In the genomic region with DNA sequence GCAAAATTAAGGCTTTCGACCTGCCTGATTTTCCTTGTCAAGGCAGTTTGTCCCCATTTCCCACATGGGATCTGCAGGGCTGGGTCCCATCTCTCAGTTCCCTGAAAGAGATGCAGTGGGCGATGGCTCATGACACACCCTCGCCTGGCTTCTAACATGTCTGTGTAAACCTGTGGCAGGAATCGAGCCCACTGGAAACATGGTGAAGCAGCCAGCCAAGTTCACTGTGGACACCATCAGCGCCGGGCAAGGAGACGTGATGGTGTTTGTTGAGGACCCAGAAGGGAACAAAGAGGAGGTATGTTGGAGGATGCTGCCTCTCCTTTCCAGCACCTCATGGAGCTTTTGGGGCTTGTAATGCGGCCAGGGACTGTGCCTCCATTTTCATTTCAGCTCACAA, we compare ENCODE assay signal across 14 cellular contexts.
DNase-seq lines count a peak whose midpoint lies in the region; ATAC-seq, FAIRE-seq and TF ChIP-seq lines count a peak whose summit lies in the region.
"Had no signal": no experiment of that assay in that cellular context is flagged by ENCODE, and none has a peak within 500 bp of the region (broad histone marks: within the 10 kb centered on the region; RNA-seq: fewer than 3 reads in every experiment).

No MANE protein-coding gene starts in this region.

- DNase-seq in HepG2 (ENCODE audit: low spot score) (no peak), right lobe of liver (no peak), endothelial cell of umbilical vein (ENCODE audit: low read depth, low spot score) (no peak), sigmoid colon (peak; percentile 35), NCI-H146 treated with DMSO at 0.1 percent for 48 hours (lab: John Stamatoyannopoulos, UW; ENCODE audit: unreplicated experiment) (no peak), H7 (no peak)
- DNase-seq: 8988T; CD4-positive, CD25-positive, alpha-beta regulatory T cell; DMS53; GF-D8 had no signal

- peaks cover 5% of the 10 kb centered on the region; the same call in 1 of the 2 replicates for H4K20me1 ChIP-seq in HepG2 (ENCODE audit: insufficient read depth, low read length)
- no peaks in the 10 kb centered on the region for H4K20me1 ChIP-seq in endothelial cell of umbilical vein (replicated peaks; ENCODE audit: control insufficient read depth, extremely low read depth, insufficient read depth, low read length)

- TF ChIP-seq EP300 in HepG2 (IDR thresholded peaks at IDR 0.05; ENCODE audit: low read depth in 2 of 2, low read length in 2 of 2) (no peak), HepG2 (CRISPR knock-in tag; IDR thresholded peaks at IDR 0.05; ENCODE audit: borderline replicate concordance) (no peak), sigmoid colon (IDR thresholded peaks at IDR 0.05) (no peak)

- dilution Hi-C loops in endothelial cell of umbilical vein (cut with MboI; ENCODE audit: extremely low pct_ligation_motif_present, low sequenced_read_pairs), result loop anchor here (10.0 kb wide), 1 partner anchor 60 kb away; no protein-coding TSS in a partner anchor

- no peak overlapping the region for H3K4me2 ChIP-seq in HepG2 (ENCODE audit: low read depth, low read length)
- H3K4me2 ChIP-seq in endothelial cell of umbilical vein (ENCODE audit: insufficient read depth, low read length), result no peak overlapping the region

- peaks cover 34 to 75% of the 10 kb centered on the region in 2 experiments for H3K36me3 ChIP-seq in HepG2 (replicated peaks in 1 of 2; ENCODE audit: control insufficient read depth in 1 of 2, insufficient read depth in 2 of 2, low read length in 2 of 2)
- peaks cover 0 to 34% (median 18%) of the 10 kb centered on the region in 4 donors for H3K36me3 ChIP-seq in right lobe of liver
- peaks cover 40 to 41% of the 10 kb centered on the region in 2 experiments for H3K36me3 ChIP-seq in endothelial cell of umbilical vein (ENCODE audit: control insufficient read depth in 2 of 2, extremely low read depth in 1 of 2, insufficient read depth in 2 of 2, low read length in 2 of 2)
- peaks cover 10 to 51% (median 33%) of the 10 kb centered on the region in 4 donors for H3K36me3 ChIP-seq in sigmoid colon
- peaks cover 24% of the 10 kb centered on the region for H3K36me3 ChIP-seq in H7 (replicated peaks; ENCODE audit: control insufficient read depth, insufficient read depth, low read length)

- FAIRE-seq in HepG2 (lab: Jason Lieb, UNC), result no peak
- FAIRE-seq in endothelial cell of umbilical vein (lab: Jason Lieb, UNC), result no peak

- in situ Hi-C loops in HepG2 (cut with HindIII; ENCODE audit: extremely low pct_ligation_motif_present, low pct_unique_long_range_greater_than_20kb), result no loop called here

- WGBS in HepG2 (ENCODE audit: low lambda C conversion rate), result 88% methylated on average over 8 of the region's 8 CpGs
- WGBS in right lobe of liver (ENCODE audit: insufficient coverage, low coverage, low lambda C conversion rate, missing lambda C conversion rate), result 98% methylated on average over 8 of the region's 8 CpGs
- WGBS in sigmoid colon, 2 donors, result 86 to 87% methylated on average over 8 of the region's 8 CpGs

- TF ChIP-seq POLR2A in HepG2 (IDR thresholded peaks at IDR 0.05; ENCODE audit: insufficient read depth in 1 of 2, low read depth in 2 of 2, low read length in 2 of 2) (no peak), right lobe of liver (IDR thresholded peaks at IDR 0.05) (no peak), endothelial cell of umbilical vein (IDR thresholded peaks at IDR 0.05; ENCODE audit: low read depth, low read length) (no peak), sigmoid colon (IDR thresholded peaks at IDR 0.05) (no peak)

- BruUV-seq in HepG2 (replicated peaks; lab: Mats Ljungman, UMichigan), result no TSS peak
- no TSS peak for BruUV-seq in endothelial cell of umbilical vein (replicated peaks; lab: Mats Ljungman, UMichigan)

- no peak for TF ChIP-seq CTCF in HepG2 (CRISPR knock-in tag; IDR thresholded peaks at IDR 0.05)
- no peak for TF ChIP-seq CTCF in right lobe of liver (IDR thresholded peaks at IDR 0.05)
- TF ChIP-seq CTCF in endothelial cell of umbilical vein (IDR thresholded peaks at IDR 0.05; ENCODE audit: extremely low read depth in 1 of 2, insufficient read depth in 1 of 2, low read depth in 1 of 2, low read length in 2 of 2), result no peak
- no peak for TF ChIP-seq CTCF in sigmoid colon (IDR thresholded peaks at IDR 0.05)

- H3K9ac ChIP-seq in HepG2 (ENCODE audit: insufficient read depth, low read depth, low read length), result no peak overlapping the region
- no peak overlapping the region for H3K9ac ChIP-seq in endothelial cell of umbilical vein (replicated peaks; ENCODE audit: extremely low read depth, insufficient read depth, low read length)
- H3K9ac ChIP-seq: BLaER1 treated with 17β-estradiol and CSF1 and Interleukin-3, amounts not matched to agents 10 nM and 100 nM; GM23248 had no signal

- POLR2A ChIA-PET in HepG2 (lab: Yijun Ruan, JAX) (interaction anchor here (1.2 kb wide), 1 partner anchor 35 kb away, joined by 3 read pairs; no protein-coding TSS in a partner anchor), endothelial cell of umbilical vein (lab: Charles Lee) (no interaction called here)

- H3K4me3 ChIP-seq in HepG2 (replicated peaks in 1 of 3; ENCODE audit: insufficient read depth in 1 of 3, low read depth in 2 of 3, low read length in 3 of 3), result no peak overlapping the region
- no peak overlapping the region for H3K4me3 ChIP-seq in right lobe of liver
- H3K4me3 ChIP-seq in endothelial cell of umbilical vein (replicated peaks in 1 of 3; ENCODE audit: insufficient read depth in 1 of 3, low read depth in 1 of 3, low read length in 3 of 3), result no peak overlapping the region
- H3K4me3 ChIP-seq in sigmoid colon, result no peak overlapping the region
- no peak overlapping the region for H3K4me3 ChIP-seq in H7 (ENCODE audit: insufficient read depth, low read depth, low read length)
- H3K4me3 ChIP-seq: BLaER1 treated with 17β-estradiol and CSF1 and Interleukin-3, amounts not matched to agents 10 nM and 100 nM; GM23248 had no signal

- no peak for TF ChIP-seq RAD21 in HepG2 (CRISPR knock-in tag; IDR thresholded peaks at IDR 0.05)

- no peak for ATAC-seq in HepG2
- ATAC-seq in right lobe of liver, result no peak
- no peak for ATAC-seq in GM18502 (IDR thresholded peaks at IDR 0.05; ENCODE audit: poor library complexity, unreplicated experiment)
- ATAC-seq in GM18907 (IDR thresholded peaks at IDR 0.05; ENCODE audit: unreplicated experiment), result no peak

- H3K9me3 ChIP-seq in HepG2 (ENCODE audit: low read length) (no peaks in the 10 kb centered on the region), right lobe of liver (no peaks in the 10 kb centered on the region), endothelial cell of umbilical vein (replicated peaks; ENCODE audit: control insufficient read depth, insufficient read depth, low read length) (no peaks in the 10 kb centered on the region), sigmoid colon (no peaks in the 10 kb centered on the region)

- intact Hi-C loops in HepG2 (cut with micrococcal nuclease; ENCODE audit: unreplicated experiment) (no loop called here), right lobe of liver (cut with DNase I) (no loop called here), endothelial cell of umbilical vein (cut with micrococcal nuclease) (no loop called here), sigmoid colon (cut with DNase I) (no loop called here)

- H3K27me3 ChIP-seq in HepG2 (ENCODE audit: control insufficient read depth in 1 of 2, insufficient read depth in 2 of 2, low read length in 2 of 2), result no peaks in the 10 kb centered on the region
- no peaks in the 10 kb centered on the region for H3K27me3 ChIP-seq in right lobe of liver
- H3K27me3 ChIP-seq in endothelial cell of umbilical vein (ENCODE audit: control insufficient read depth in 2 of 2, insufficient read depth in 2 of 2, low read length in 2 of 2), result no peaks in the 10 kb centered on the region
- no peaks in the 10 kb centered on the region for H3K27me3 ChIP-seq in sigmoid colon
- H3K27me3 ChIP-seq in H7 (ENCODE audit: control insufficient read depth, insufficient read depth, low read length), result no peaks in the 10 kb centered on the region
- H3K27me3 ChIP-seq: BLaER1 treated with 17β-estradiol and CSF1 and Interleukin-3, amounts not matched to agents 10 nM and 100 nM had no signal

- H3K4me1 ChIP-seq in HepG2 (ENCODE audit: insufficient read depth, low read length), result peaks cover 16% of the 10 kb centered on the region
- H3K4me1 ChIP-seq in right lobe of liver, result peaks cover 0 to 13% (median 0%) of the 10 kb centered on the region in 4 donors
- H3K4me1 ChIP-seq in endothelial cell of umbilical vein (ENCODE audit: control insufficient read depth, extremely low read depth, insufficient read depth, low read length), result peaks cover 10% of the 10 kb centered on the region
- H3K4me1 ChIP-seq in sigmoid colon, result peaks cover 0 to 13% (median 5%) of the 10 kb centered on the region in 4 donors

- CTCF ChIA-PET in HepG2 (lab: Yijun Ruan, JAX; ENCODE audit: low intra/inter-chr PET ratio, low total read pairs), result no interaction called here
- CTCF ChIA-PET in endothelial cell of umbilical vein (lab: Charles Lee), result interaction anchor here (2.2 kb wide), 1 partner anchor 87 kb away, joined by 7 read pairs; no protein-coding TSS in a partner anchor

- H3K9me1 ChIP-seq in endothelial cell of umbilical vein (replicated peaks; ENCODE audit: control insufficient read depth, extremely low read depth, insufficient read depth, low read length), result no peaks in the 10 kb centered on the region

- H3K79me2 ChIP-seq in HepG2 (ENCODE audit: insufficient read depth, low read length), result peaks cover 26% of the 10 kb centered on the region
- H3K79me2 ChIP-seq in endothelial cell of umbilical vein (ENCODE audit: control insufficient read depth, insufficient read depth, low read length), result peaks cover 87% of the 10 kb centered on the region

- H2AFZ ChIP-seq in HepG2 (ENCODE audit: low read length) (no peak overlapping the region), endothelial cell of umbilical vein (ENCODE audit: low read depth, low read length) (no peak overlapping the region)
- H2AFZ ChIP-seq: GM23248 had no signal

- H3K27ac ChIP-seq in HepG2 (ENCODE audit: extremely low read length, insufficient read depth, low read length) (no peak overlapping the region), right lobe of liver (no peak overlapping the region), endothelial cell of umbilical vein (ENCODE audit: insufficient read depth, low read depth, low read length) (peak overlapping the region; percentile 31), sigmoid colon (peak overlapping the region in 2 of 4 donors; percentile 11 to 12)
- H3K27ac ChIP-seq: GM23248 had no signal

TF ChIP-seq in HepG2, 621 proteins besides CTCF, POLR2A, EP300 and RAD21 (continues in another document):
- 0 out of 2 replicates have a peak, but pooled peaks have one; percentile 9 for TF ChIP-seq POLR2AphosphoS5 (IDR thresholded peaks at IDR 0.05; ENCODE audit: low read depth, low read length)
- TF ChIP-seq, protein P1, sequence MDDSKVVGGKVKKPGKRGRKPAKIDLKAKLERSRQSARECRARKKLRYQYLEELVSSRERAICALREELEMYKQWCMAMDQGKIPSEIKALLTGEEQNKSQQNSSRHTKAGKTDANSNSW (CRISPR knock-in tag; IDR thresholded peaks at IDR 0.05; ENCODE audit: borderline replicate concordance), result no peak

TF ChIP-seq in endothelial cell of umbilical vein, 7 proteins besides CTCF, POLR2A, EP300 and RAD21 (continues in another document):
- no peak for TF ChIP-seq POLR2AphosphoS5 (IDR thresholded peaks at IDR 0.05; ENCODE audit: insufficient read depth, low read depth, low read length)
